1 cellular context compared by ENCODE assay signal in the genomic region with DNA sequence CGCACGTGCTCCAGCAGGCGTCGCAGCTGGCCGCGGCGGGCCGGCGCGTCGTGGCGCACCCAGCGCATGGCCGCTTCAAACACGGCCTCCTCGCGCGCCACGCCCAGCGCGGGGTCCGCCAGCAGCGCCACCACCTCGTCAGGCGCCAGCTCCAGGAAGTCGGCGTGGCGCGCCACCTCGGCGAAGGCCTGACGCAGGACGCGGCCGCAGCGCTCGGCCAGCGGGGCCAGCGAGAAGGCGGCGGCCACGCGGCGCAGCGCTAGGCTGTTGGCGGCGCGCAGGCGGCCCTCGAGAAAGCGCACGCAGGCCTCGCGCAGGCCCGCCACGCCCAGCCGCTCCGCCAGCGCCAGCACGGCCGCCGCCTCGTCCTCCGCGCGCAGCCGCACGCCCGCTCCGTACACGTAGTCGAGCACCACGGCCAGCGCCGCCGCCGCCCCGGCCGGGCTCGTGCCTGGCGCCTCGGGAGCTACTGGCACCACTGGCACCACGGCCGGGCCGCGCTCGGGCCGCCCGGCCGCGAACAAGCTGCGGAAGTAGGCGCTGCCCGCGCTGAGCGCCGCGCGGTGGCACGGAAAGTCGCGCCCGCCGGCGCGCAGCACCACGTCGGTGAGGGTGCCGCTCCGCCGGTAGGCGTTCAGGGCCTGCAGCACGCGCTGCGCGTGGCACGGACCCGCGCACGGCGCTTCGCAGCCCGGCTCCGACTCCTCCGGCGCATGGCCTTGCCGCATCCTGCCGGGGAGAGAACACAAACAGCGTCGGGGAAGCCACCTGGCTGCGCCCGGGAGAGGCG.
A peak's percentile ranks its signal among the peaks of the same experiment; 100 is the strongest.
TF ChIP-seq lines count a peak whose summit lies in the region.

No MANE protein-coding gene starts in this region.

TF ChIP-seq in GM12878, 131 proteins besides CTCF, POLR2A, EP300 and RAD21 (continued from another document and continues in another):
- TF ChIP-seq, protein P1, sequence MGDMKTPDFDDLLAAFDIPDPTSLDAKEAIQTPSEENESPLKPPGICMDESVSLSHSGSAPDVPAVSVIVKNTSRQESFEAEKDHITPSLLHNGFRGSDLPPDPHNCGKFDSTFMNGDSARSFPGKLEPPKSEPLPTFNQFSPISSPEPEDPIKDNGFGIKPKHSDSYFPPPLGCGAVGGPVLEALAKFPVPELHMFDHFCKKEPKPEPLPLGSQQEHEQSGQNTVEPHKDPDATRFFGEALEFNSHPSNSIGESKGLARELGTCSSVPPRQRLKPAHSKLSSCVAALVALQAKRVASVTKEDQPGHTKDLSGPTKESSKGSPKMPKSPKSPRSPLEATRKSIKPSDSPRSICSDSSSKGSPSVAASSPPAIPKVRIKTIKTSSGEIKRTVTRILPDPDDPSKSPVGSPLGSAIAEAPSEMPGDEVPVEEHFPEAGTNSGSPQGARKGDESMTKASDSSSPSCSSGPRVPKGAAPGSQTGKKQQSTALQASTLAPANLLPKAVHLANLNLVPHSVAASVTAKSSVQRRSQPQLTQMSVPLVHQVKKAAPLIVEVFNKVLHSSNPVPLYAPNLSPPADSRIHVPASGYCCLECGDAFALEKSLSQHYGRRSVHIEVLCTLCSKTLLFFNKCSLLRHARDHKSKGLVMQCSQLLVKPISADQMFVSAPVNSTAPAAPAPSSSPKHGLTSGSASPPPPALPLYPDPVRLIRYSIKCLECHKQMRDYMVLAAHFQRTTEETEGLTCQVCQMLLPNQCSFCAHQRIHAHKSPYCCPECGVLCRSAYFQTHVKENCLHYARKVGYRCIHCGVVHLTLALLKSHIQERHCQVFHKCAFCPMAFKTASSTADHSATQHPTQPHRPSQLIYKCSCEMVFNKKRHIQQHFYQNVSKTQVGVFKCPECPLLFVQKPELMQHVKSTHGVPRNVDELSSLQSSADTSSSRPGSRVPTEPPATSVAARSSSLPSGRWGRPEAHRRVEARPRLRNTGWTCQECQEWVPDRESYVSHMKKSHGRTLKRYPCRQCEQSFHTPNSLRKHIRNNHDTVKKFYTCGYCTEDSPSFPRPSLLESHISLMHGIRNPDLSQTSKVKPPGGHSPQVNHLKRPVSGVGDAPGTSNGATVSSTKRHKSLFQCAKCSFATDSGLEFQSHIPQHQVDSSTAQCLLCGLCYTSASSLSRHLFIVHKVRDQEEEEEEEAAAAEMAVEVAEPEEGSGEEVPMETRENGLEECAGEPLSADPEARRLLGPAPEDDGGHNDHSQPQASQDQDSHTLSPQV (IDR thresholded peaks at IDR 0.05), result no peak
- TF ChIP-seq, protein P2, sequence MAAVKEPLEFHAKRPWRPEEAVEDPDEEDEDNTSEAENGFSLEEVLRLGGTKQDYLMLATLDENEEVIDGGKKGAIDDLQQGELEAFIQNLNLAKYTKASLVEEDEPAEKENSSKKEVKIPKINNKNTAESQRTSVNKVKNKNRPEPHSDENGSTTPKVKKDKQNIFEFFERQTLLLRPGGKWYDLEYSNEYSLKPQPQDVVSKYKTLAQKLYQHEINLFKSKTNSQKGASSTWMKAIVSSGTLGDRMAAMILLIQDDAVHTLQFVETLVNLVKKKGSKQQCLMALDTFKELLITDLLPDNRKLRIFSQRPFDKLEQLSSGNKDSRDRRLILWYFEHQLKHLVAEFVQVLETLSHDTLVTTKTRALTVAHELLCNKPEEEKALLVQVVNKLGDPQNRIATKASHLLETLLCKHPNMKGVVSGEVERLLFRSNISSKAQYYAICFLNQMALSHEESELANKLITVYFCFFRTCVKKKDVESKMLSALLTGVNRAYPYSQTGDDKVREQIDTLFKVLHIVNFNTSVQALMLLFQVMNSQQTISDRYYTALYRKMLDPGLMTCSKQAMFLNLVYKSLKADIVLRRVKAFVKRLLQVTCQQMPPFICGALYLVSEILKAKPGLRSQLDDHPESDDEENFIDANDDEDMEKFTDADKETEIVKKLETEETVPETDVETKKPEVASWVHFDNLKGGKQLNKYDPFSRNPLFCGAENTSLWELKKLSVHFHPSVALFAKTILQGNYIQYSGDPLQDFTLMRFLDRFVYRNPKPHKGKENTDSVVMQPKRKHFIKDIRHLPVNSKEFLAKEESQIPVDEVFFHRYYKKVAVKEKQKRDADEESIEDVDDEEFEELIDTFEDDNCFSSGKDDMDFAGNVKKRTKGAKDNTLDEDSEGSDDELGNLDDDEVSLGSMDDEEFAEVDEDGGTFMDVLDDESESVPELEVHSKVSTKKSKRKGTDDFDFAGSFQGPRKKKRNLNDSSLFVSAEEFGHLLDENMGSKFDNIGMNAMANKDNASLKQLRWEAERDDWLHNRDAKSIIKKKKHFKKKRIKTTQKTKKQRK (IDR thresholded peaks at IDR 0.05; ENCODE audit: low read depth, low read length), result no peak
- TF ChIP-seq, protein P3, sequence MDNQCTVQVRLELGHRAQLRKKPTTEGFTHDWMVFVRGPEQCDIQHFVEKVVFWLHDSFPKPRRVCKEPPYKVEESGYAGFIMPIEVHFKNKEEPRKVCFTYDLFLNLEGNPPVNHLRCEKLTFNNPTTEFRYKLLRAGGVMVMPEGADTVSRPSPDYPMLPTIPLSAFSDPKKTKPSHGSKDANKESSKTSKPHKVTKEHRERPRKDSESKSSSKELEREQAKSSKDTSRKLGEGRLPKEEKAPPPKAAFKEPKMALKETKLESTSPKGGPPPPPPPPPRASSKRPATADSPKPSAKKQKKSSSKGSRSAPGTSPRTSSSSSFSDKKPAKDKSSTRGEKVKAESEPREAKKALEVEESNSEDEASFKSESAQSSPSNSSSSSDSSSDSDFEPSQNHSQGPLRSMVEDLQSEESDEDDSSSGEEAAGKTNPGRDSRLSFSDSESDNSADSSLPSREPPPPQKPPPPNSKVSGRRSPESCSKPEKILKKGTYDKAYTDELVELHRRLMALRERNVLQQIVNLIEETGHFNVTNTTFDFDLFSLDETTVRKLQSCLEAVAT (IDR thresholded peaks at IDR 0.05), result no peak
- TF ChIP-seq RCOR1 (conservative IDR thresholded peaks at IDR 0.05; ENCODE audit: low read depth, low read length) (no peak), LARP7 (IDR thresholded peaks at IDR 0.05) (no peak), HDAC6 (IDR thresholded peaks at IDR 0.05; ENCODE audit: unreplicated experiment) (peak; percentile 98), CREB1 (IDR thresholded peaks at IDR 0.05; ENCODE audit: low read depth) (no peak), MEF2B (IDR thresholded peaks at IDR 0.05; ENCODE audit: partially characterized antibody, poor library complexity, severe bottlenecking) (no peak), MXI1 (IDR thresholded peaks at IDR 0.05; ENCODE audit: low read depth, low read length) (no peak), RBBP5 (conservative IDR thresholded peaks at IDR 0.05) (no peak), RELA (IDR thresholded peaks at IDR 0.05; ENCODE audit: borderline replicate concordance, partially characterized antibody) (no peak), WRNIP1 (IDR thresholded peaks at IDR 0.05; ENCODE audit: borderline replicate concordance, low read depth, low read length) (no peak), TCF12 (IDR thresholded peaks at IDR 0.05; ENCODE audit: low read depth, low read length) (no peak), RFX5 (IDR thresholded peaks at IDR 0.05; ENCODE audit: low read depth, low read length) (no peak), ZBED1 (IDR thresholded peaks at IDR 0.05; ENCODE audit: borderline replicate concordance) (no peak), NR2C2 (IDR thresholded peaks at IDR 0.05; ENCODE audit: borderline replicate concordance, control insufficient read depth, insufficient read length, low read depth) (no peak), ETV6 (conservative IDR thresholded peaks at IDR 0.05 in 1 of 2, IDR thresholded peaks at IDR 0.05 in 1 of 2; ENCODE audit: borderline replicate concordance in 1 of 2, low read depth in 1 of 2) (no peak), CREM (IDR thresholded peaks at IDR 0.05; ENCODE audit: low read depth) (no peak), SP1 (IDR thresholded peaks at IDR 0.05; ENCODE audit: low read depth, low read length) (no peak)
- TF ChIP-seq, protein P4, sequence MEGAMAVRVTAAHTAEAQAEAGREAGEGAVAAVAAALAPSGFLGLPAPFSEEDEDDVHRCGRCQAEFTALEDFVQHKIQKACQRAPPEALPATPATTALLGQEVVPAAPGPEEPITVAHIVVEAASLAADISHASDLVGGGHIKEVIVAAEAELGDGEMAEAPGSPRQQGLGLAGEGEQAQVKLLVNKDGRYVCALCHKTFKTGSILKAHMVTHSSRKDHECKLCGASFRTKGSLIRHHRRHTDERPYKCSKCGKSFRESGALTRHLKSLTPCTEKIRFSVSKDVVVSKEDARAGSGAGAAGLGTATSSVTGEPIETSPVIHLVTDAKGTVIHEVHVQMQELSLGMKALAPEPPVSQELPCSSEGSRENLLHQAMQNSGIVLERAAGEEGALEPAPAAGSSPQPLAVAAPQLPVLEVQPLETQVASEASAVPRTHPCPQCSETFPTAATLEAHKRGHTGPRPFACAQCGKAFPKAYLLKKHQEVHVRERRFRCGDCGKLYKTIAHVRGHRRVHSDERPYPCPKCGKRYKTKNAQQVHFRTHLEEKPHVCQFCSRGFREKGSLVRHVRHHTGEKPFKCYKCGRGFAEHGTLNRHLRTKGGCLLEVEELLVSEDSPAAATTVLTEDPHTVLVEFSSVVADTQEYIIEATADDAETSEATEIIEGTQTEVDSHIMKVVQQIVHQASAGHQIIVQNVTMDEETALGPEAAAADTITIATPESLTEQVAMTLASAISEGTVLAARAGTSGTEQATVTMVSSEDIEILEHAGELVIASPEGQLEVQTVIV (IDR thresholded peaks at IDR 0.05; ENCODE audit: borderline replicate concordance, partially characterized antibody), result no peak
- TF ChIP-seq, protein P5, sequence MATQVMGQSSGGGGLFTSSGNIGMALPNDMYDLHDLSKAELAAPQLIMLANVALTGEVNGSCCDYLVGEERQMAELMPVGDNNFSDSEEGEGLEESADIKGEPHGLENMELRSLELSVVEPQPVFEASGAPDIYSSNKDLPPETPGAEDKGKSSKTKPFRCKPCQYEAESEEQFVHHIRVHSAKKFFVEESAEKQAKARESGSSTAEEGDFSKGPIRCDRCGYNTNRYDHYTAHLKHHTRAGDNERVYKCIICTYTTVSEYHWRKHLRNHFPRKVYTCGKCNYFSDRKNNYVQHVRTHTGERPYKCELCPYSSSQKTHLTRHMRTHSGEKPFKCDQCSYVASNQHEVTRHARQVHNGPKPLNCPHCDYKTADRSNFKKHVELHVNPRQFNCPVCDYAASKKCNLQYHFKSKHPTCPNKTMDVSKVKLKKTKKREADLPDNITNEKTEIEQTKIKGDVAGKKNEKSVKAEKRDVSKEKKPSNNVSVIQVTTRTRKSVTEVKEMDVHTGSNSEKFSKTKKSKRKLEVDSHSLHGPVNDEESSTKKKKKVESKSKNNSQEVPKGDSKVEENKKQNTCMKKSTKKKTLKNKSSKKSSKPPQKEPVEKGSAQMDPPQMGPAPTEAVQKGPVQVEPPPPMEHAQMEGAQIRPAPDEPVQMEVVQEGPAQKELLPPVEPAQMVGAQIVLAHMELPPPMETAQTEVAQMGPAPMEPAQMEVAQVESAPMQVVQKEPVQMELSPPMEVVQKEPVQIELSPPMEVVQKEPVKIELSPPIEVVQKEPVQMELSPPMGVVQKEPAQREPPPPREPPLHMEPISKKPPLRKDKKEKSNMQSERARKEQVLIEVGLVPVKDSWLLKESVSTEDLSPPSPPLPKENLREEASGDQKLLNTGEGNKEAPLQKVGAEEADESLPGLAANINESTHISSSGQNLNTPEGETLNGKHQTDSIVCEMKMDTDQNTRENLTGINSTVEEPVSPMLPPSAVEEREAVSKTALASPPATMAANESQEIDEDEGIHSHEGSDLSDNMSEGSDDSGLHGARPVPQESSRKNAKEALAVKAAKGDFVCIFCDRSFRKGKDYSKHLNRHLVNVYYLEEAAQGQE (IDR thresholded peaks at IDR 0.05; ENCODE audit: low read depth, low read length), result peak; percentile 70
- TF ChIP-seq, protein P6, sequence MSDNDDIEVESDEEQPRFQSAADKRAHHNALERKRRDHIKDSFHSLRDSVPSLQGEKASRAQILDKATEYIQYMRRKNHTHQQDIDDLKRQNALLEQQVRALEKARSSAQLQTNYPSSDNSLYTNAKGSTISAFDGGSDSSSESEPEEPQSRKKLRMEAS (IDR thresholded peaks at IDR 0.05; ENCODE audit: low read depth, low read length), result peak; percentile 17; the same call in 1 of the 2 replicates
- TF ChIP-seq, protein P7, sequence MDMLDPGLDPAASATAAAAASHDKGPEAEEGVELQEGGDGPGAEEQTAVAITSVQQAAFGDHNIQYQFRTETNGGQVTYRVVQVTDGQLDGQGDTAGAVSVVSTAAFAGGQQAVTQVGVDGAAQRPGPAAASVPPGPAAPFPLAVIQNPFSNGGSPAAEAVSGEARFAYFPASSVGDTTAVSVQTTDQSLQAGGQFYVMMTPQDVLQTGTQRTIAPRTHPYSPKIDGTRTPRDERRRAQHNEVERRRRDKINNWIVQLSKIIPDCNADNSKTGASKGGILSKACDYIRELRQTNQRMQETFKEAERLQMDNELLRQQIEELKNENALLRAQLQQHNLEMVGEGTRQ (IDR thresholded peaks at IDR 0.05; ENCODE audit: borderline replicate concordance, low read depth, low read length), result no peak
- TF ChIP-seq, protein P8, sequence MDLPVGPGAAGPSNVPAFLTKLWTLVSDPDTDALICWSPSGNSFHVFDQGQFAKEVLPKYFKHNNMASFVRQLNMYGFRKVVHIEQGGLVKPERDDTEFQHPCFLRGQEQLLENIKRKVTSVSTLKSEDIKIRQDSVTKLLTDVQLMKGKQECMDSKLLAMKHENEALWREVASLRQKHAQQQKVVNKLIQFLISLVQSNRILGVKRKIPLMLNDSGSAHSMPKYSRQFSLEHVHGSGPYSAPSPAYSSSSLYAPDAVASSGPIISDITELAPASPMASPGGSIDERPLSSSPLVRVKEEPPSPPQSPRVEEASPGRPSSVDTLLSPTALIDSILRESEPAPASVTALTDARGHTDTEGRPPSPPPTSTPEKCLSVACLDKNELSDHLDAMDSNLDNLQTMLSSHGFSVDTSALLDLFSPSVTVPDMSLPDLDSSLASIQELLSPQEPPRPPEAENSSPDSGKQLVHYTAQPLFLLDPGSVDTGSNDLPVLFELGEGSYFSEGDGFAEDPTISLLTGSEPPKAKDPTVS (IDR thresholded peaks at IDR 0.05; ENCODE audit: low read depth, low read length), result no peak
- TF ChIP-seq, protein P9, sequence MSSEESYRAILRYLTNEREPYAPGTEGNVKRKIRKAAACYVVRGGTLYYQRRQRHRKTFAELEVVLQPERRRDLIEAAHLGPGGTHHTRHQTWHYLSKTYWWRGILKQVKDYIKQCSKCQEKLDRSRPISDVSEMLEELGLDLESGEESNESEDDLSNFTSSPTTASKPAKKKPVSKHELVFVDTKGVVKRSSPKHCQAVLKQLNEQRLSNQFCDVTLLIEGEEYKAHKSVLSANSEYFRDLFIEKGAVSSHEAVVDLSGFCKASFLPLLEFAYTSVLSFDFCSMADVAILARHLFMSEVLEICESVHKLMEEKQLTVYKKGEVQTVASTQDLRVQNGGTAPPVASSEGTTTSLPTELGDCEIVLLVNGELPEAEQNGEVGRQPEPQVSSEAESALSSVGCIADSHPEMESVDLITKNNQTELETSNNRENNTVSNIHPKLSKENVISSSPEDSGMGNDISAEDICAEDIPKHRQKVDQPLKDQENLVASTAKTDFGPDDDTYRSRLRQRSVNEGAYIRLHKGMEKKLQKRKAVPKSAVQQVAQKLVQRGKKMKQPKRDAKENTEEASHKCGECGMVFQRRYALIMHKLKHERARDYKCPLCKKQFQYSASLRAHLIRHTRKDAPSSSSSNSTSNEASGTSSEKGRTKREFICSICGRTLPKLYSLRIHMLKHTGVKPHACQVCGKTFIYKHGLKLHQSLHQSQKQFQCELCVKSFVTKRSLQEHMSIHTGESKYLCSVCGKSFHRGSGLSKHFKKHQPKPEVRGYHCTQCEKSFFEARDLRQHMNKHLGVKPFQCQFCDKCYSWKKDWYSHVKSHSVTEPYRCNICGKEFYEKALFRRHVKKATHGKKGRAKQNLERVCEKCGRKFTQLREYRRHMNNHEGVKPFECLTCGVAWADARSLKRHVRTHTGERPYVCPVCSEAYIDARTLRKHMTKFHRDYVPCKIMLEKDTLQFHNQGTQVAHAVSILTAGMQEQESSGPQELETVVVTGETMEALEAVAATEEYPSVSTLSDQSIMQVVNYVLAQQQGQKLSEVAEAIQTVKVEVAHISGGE (CRISPR knock-in tag; IDR thresholded peaks at IDR 0.05), result no peak
